In genomic region chr16:2468142-2468724, GRCh38 we compare ENCODE assay signal across 6 cellular contexts. TPM values are rescaled to one million over a fixed set of nuclear protein-coding genes. Genes with fewer than 3 reads are reported as not detected.
DNase-seq lines count a peak whose midpoint lies in the region; ATAC-seq, FAIRE-seq and TF ChIP-seq lines count a peak whose summit lies in the region.

No MANE protein-coding gene starts in this region.

- H3K14ac ChIP-seq in H9 (ENCODE audit: insufficient read depth, low read length) = peak overlapping the region; percentile 5; the same call in 1 of the 2 replicates

- H3K4me3 Mint-ChIP-seq in H9 = peak overlapping the region; percentile 58 to 78

- no CpG with 5 or more reads among the region's 51 CpGs for WGBS in H9 (ENCODE audit: extremely low coverage, insufficient read length, low lambda C conversion rate)

- no peak overlapping the region for H2BK5ac ChIP-seq in H9 (ENCODE audit: insufficient read length, low read length)

- no peak overlapping the region for H3K56ac ChIP-seq in H9 (ENCODE audit: insufficient read length, low read depth, low read length)

- no peaks in the 10 kb centered on the region for H3K79me1 ChIP-seq in H9 (ENCODE audit: insufficient read depth, low read depth, low read length, poor library complexity, severe bottlenecking)

- H2AK5ac ChIP-seq in H9 (ENCODE audit: insufficient read length, low read length) = no peak overlapping the region

- peaks cover 9% of the 10 kb centered on the region for H3K23me2 ChIP-seq in H9 (ENCODE audit: insufficient read length, low read depth, low read length, poor library complexity, severe bottlenecking)

- no peaks in the 10 kb centered on the region for H3K79me2 ChIP-seq in H9 (ENCODE audit: insufficient read depth, low read length)
- H3K79me2 ChIP-seq in keratinocyte (ENCODE audit: control insufficient read depth, insufficient read depth, low read length) = no peaks in the 10 kb centered on the region

- no peak overlapping the region for H3K4ac ChIP-seq in H9 (ENCODE audit: low read depth, low read length)

- H3K9me3 Mint-ChIP-seq in H9 = no peaks in the 10 kb centered on the region

- peaks cover 19 to 25% of the 10 kb centered on the region in 2 experiments for H3K4me1 Mint-ChIP-seq in H9

- H4K20me1 ChIP-seq in H9 (ENCODE audit: control insufficient read depth, insufficient read depth, insufficient read length) (no peaks in the 10 kb centered on the region), keratinocyte (ENCODE audit: control insufficient read depth, extremely low read depth, insufficient read depth, low read length) (peaks cover 3% of the 10 kb centered on the region)

- no peaks in the 10 kb centered on the region for H3K9me3 ChIP-seq in H9 (ENCODE audit: control insufficient read depth, low read depth, low read length)
- no peaks in the 10 kb centered on the region for H3K9me3 ChIP-seq in SK-N-MC (ENCODE audit: low read depth, low read length)
- no peaks in the 10 kb centered on the region for H3K9me3 ChIP-seq in keratinocyte (ENCODE audit: control insufficient read depth, low read depth, low read length)

- no peak overlapping the region for H3K18ac ChIP-seq in H9 (ENCODE audit: insufficient read length, low read depth, low read length)

- H3K9ac ChIP-seq in H9 (ENCODE audit: extremely low read depth, insufficient read length, low read length) (peak overlapping the region; percentile 8), SK-N-MC (ENCODE audit: insufficient read length) (peak overlapping the region; percentile 78), keratinocyte (ENCODE audit: control insufficient read depth, extremely low read depth, insufficient read depth, low read length) (peak overlapping the region; percentile 71)

- FAIRE-seq in keratinocyte (lab: Jason Lieb, UNC) = no peak

- no peak overlapping the region for H2BK15ac ChIP-seq in H9 (ENCODE audit: low read depth, low read length)

- ATAC-seq in HG02884 (IDR thresholded peaks at IDR 0.05; ENCODE audit: unreplicated experiment) (no peak), GM19035 (IDR thresholded peaks at IDR 0.05; ENCODE audit: unreplicated experiment) (no peak)

- H3K27ac Mint-ChIP-seq in H9 = peak overlapping the region in 1 of 3 experiments; percentile 39; a peak in 1 of 7 replicates

- no peaks in the 10 kb centered on the region for H3K9me1 ChIP-seq in keratinocyte (ENCODE audit: control insufficient read depth, extremely low read depth, insufficient read depth, low read length)

- TF ChIP-seq CTCF in H9 (conservative IDR thresholded peaks at IDR 0.05) = no peak
- TF ChIP-seq CTCF in keratinocyte (optimal IDR thresholded peaks at IDR 0.05 in 1 of 3, IDR thresholded peaks at IDR 0.05 in 1 of 3, conservative IDR thresholded peaks at IDR 0.05 in 1 of 3; ENCODE audit: extremely low read depth in 1 of 3, insufficient read depth in 2 of 3, low read length in 3 of 3) = no peak

- H3K4me1 ChIP-seq in H9 (ENCODE audit: insufficient read depth, low read length) (no peaks in the 10 kb centered on the region), keratinocyte (ENCODE audit: control insufficient read depth, extremely low read depth, insufficient read depth, low read length) (peaks cover 11% of the 10 kb centered on the region)

- H3K27ac ChIP-seq in H9 (ENCODE audit: insufficient read length, low read depth, low read length) (no peak overlapping the region), SK-N-MC (peak overlapping the region; percentile 89), keratinocyte (ENCODE audit: control insufficient read depth, insufficient read depth, low read length) (no peak overlapping the region)

- H3T11ph ChIP-seq in H9 (ENCODE audit: low read length) = no peak overlapping the region

- no peak overlapping the region for H2BK20ac ChIP-seq in H9 (ENCODE audit: low read depth, low read length, poor library complexity, severe bottlenecking)

- peaks cover 32% of the 10 kb centered on the region for H3K27me3 Mint-ChIP-seq in H9 (ENCODE audit: low read depth)

- no peak overlapping the region for H4K8ac ChIP-seq in H9 (replicated peaks; ENCODE audit: insufficient read length, low read depth, low read length)

- H4K5ac ChIP-seq in H9 (ENCODE audit: insufficient read length, low read depth, low read length) = no peak overlapping the region

- peaks cover 2 to 10% (median 7%) of the 10 kb centered on the region in 3 experiments; a peak in 4 of 7 replicates for H3K36me3 Mint-ChIP-seq in H9 (ENCODE audit: insufficient read depth in 1 of 3, low read depth in 3 of 3)

- no peak overlapping the region for H2BK120ac ChIP-seq in H9 (ENCODE audit: low read depth, low read length, poor library complexity, severe bottlenecking)

- no peak for DNase-seq in H9
- DNase-seq in SK-N-MC (ENCODE audit: low read depth, low spot score) = no peak
- DNase-seq in keratinocyte (ENCODE audit: low read depth, low spot score) = no peak
- DNase-seq in NCI-H2107 (lab: John Stamatoyannopoulos, UW) = no peak

- H3K4me2 ChIP-seq in H9 (ENCODE audit: insufficient read depth, insufficient read length, low read length) = peak overlapping the region; percentile 15
- H3K4me2 ChIP-seq in keratinocyte (ENCODE audit: control insufficient read depth, extremely low read depth, insufficient read depth, low read depth, low read length) = peak overlapping the region; percentile 90

- H4K91ac ChIP-seq in H9 (ENCODE audit: insufficient read length, low read depth, low read length) = no peak overlapping the region

- H3K23ac ChIP-seq in H9 (ENCODE audit: insufficient read length, low read depth, low read length) = no peak overlapping the region

- no peaks in the 10 kb centered on the region for H3K36me3 ChIP-seq in SK-N-MC (ENCODE audit: insufficient read depth, low read length)
- H3K36me3 ChIP-seq in keratinocyte (ENCODE audit: control insufficient read depth in 2 of 2, extremely low read depth in 1 of 2, insufficient read depth in 2 of 2, low read length in 2 of 2) = no peaks in the 10 kb centered on the region

- dilution Hi-C loops in keratinocyte (cut with MboI; ENCODE audit: extremely low pct_ligation_motif_present, low sequenced_read_pairs) = no loop called here

- H3K27me3 ChIP-seq in H9 (ENCODE audit: insufficient read depth, low read length) (peaks cover 16% of the 10 kb centered on the region; the same call in 1 of the 2 replicates), keratinocyte (ENCODE audit: control insufficient read depth, extremely low read depth, insufficient read depth, low read length) (peaks cover 28% of the 10 kb centered on the region)

- no peak overlapping the region for H2BK12ac ChIP-seq in H9 (ENCODE audit: insufficient read length, low read depth, low read length)

- H3K4me3 ChIP-seq in SK-N-MC (peak overlapping the region; percentile 75), keratinocyte (ENCODE audit: control insufficient read depth in 2 of 3, extremely low read depth in 1 of 3, insufficient read depth in 2 of 3, low read depth in 1 of 3, low read length in 3 of 3) (peak overlapping the region; percentile 37 to 64 (median 59))

- H2AFZ ChIP-seq in H9 (ENCODE audit: low read length) (no peak overlapping the region), keratinocyte (ENCODE audit: control insufficient read depth, low read length) (peak overlapping the region; percentile 77)

RNA-seq across cellular contexts. Expression of gene NTN3, which starts 2.9 kb away (rescaled TPM):
- total RNA-seq in H9 (2021) = 1.3 TPM in 2 replicates
- not detected in 3 replicates for polyA plus RNA-seq in keratinocyte
- polyA plus RNA-seq in keratinocyte (2011; ENCODE audit: low read depth) = not detected
- polyA plus RNA-seq in keratinocyte (2011; cell fraction: cytosol; rRNA removed) = 0.03 TPM in 1 of 2 replicates, not detected in the other
- polyA plus RNA-seq in keratinocyte (2011; cell fraction: nucleus; rRNA removed) = not detected in 2 replicates
- not detected in 2 replicates for polyA plus RNA-seq in keratinocyte (2012; ENCODE audit: low replicate concordance)
- not detected in 3 replicates for polyA minus RNA-seq in keratinocyte
- not detected for polyA minus RNA-seq in keratinocyte (2011; cell fraction: cytosol; rRNA and poly(A)+ RNA removed)
- not detected in 2 replicates for polyA minus RNA-seq in keratinocyte (2011; cell fraction: nucleus; rRNA and poly(A)+ RNA removed)

RNA-seq across cellular contexts. Expression of gene TBC1D24, which starts 6.7 kb away (rescaled TPM):
- total RNA-seq in H9 (2021) = 19.0 and 19.8 TPM in 2 replicates
- 2.4 to 3.6 TPM (median 3.0 TPM) in 3 replicates for polyA plus RNA-seq in keratinocyte
- 0.49 TPM for polyA plus RNA-seq in keratinocyte (2011; ENCODE audit: low read depth)
- 2.9 and 3.1 TPM in 2 replicates for polyA plus RNA-seq in keratinocyte (2011; cell fraction: cytosol; rRNA removed)
- 8.8 and 10.1 TPM in 2 replicates for polyA plus RNA-seq in keratinocyte (2011; cell fraction: nucleus; rRNA removed)
- polyA plus RNA-seq in keratinocyte (2012; ENCODE audit: low replicate concordance) = 1.6 and 4.4 TPM in 2 replicates
- polyA minus RNA-seq in keratinocyte = 6.2 to 9.5 TPM (median 7.9 TPM) in 3 replicates
- 9.8 TPM for polyA minus RNA-seq in keratinocyte (2011; cell fraction: cytosol; rRNA and poly(A)+ RNA removed)
- 10.2 and 11.2 TPM in 2 replicates for polyA minus RNA-seq in keratinocyte (2011; cell fraction: nucleus; rRNA and poly(A)+ RNA removed)

RNA-seq across cellular contexts. Expression of gene TEDC2, which starts 8.3 kb away (rescaled TPM):
- total RNA-seq in H9 (2021) = 40.7 and 45.4 TPM in 2 replicates
- 2.4 to 2.8 TPM (median 2.7 TPM) in 3 replicates for polyA plus RNA-seq in keratinocyte
- polyA plus RNA-seq in keratinocyte (2011; ENCODE audit: low read depth) = not detected
- 0.92 and 1.9 TPM in 2 replicates for polyA plus RNA-seq in keratinocyte (2011; cell fraction: cytosol; rRNA removed)
- polyA plus RNA-seq in keratinocyte (2011; cell fraction: nucleus; rRNA removed) = 3.4 and 3.7 TPM in 2 replicates
- polyA plus RNA-seq in keratinocyte (2012; ENCODE audit: low replicate concordance) = 0.56 and 4.8 TPM in 2 replicates
- 1.8 to 7.6 TPM (median 2.3 TPM) in 3 replicates for polyA minus RNA-seq in keratinocyte
- 3.3 TPM for polyA minus RNA-seq in keratinocyte (2011; cell fraction: cytosol; rRNA and poly(A)+ RNA removed)
- 1.4 and 3.8 TPM in 2 replicates for polyA minus RNA-seq in keratinocyte (2011; cell fraction: nucleus; rRNA and poly(A)+ RNA removed)

RNA-seq across cellular contexts. Expression of gene CCNF, which starts 39.0 kb away (rescaled TPM):
- total RNA-seq in H9 (2021) = 61.6 and 62.2 TPM in 2 replicates
- polyA plus RNA-seq in keratinocyte = 1.3 to 8.3 TPM (median 3.5 TPM) in 3 replicates
- polyA plus RNA-seq in keratinocyte (2011; ENCODE audit: low read depth) = 0.45 TPM
- 1.7 and 2.2 TPM in 2 replicates for polyA plus RNA-seq in keratinocyte (2011; cell fraction: cytosol; rRNA removed)
- polyA plus RNA-seq in keratinocyte (2011; cell fraction: nucleus; rRNA removed) = 3.4 and 3.8 TPM in 2 replicates
- 1.5 and 8.4 TPM in 2 replicates for polyA plus RNA-seq in keratinocyte (2012; ENCODE audit: low replicate concordance)
- 5.1 to 27.4 TPM (median 15.6 TPM) in 3 replicates for polyA minus RNA-seq in keratinocyte
- polyA minus RNA-seq in keratinocyte (2011; cell fraction: cytosol; rRNA and poly(A)+ RNA removed) = 11.7 TPM
- polyA minus RNA-seq in keratinocyte (2011; cell fraction: nucleus; rRNA and poly(A)+ RNA removed) = 5.3 and 5.7 TPM in 2 replicates

RNA-seq across cellular contexts. Expression of gene ATP6V0C, which starts 45.5 kb away (rescaled TPM):
- 176 and 184 TPM in 2 replicates for total RNA-seq in H9 (2021)
- polyA plus RNA-seq in keratinocyte = 10.6 to 109 TPM (median 11.4 TPM) in 3 replicates
- 169 TPM for polyA plus RNA-seq in keratinocyte (2011; ENCODE audit: low read depth)
- 40.0 and 100 TPM in 2 replicates for polyA plus RNA-seq in keratinocyte (2011; cell fraction: cytosol; rRNA removed)
- polyA plus RNA-seq in keratinocyte (2011; cell fraction: nucleus; rRNA removed) = 79.4 and 81.9 TPM in 2 replicates
- polyA plus RNA-seq in keratinocyte (2012; ENCODE audit: low replicate concordance) = 218 and 435 TPM in 2 replicates
- polyA minus RNA-seq in keratinocyte = 17.6 to 114 TPM (median 20.6 TPM) in 3 replicates
- polyA minus RNA-seq in keratinocyte (2011; cell fraction: cytosol; rRNA and poly(A)+ RNA removed) = 241 TPM
- 36.1 and 43.0 TPM in 2 replicates for polyA minus RNA-seq in keratinocyte (2011; cell fraction: nucleus; rRNA and poly(A)+ RNA removed)

Comparison
In these comparisons a context has a peak if more than half of its experiments do, and no peak if none do; other contexts are left out.
1. H3K9ac ChIP-seq: peak in every context shown above with its lines; median percentile 78 in SK-N-MC; 71 in keratinocyte; 8 in H9.